In the genomic region with DNA sequence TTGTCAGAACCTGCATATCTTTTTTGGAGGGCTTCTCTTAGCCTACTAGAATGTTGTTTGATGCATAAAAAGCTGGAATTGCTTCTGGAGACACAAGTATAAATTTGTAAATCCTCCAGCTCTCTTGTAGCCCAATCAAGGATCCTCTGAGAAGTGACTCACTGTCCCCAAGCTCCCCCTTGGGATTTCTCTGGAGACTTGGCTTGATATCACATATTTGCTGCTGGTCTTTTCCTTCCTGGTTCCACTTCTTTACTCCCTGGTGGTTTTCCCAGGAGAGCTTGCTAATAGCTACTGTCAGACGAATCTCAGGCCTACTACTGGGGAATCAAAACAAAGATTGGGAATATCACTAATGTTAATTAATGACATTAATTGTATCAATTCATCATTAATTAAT, we compare ENCODE assay signal across 16 cellular contexts.
"Had no signal": no experiment of that assay in that cellular context is flagged by ENCODE, and none has a peak within 500 bp of the region (broad histone marks: within the 10 kb centered on the region; RNA-seq: fewer than 3 reads in every experiment).

No MANE protein-coding gene starts in this region.

- H3K4me3 ChIP-seq: colonic mucosa, mucosa of descending colon, transverse colon, uterus had no signal

- DNase-seq: activated CD4-positive, alpha-beta T cell treated with anti-CD3 and anti-CD28 coated beads, Interleukin-2, amount 50 U/mL, for 1 hour; activated CD4-positive, CD25-positive, alpha-beta regulatory T cell treated with anti-CD3 and anti-CD28 coated beads, Interleukin-2, amount 50 U/mL, for 72 hours; activated CD8-positive, alpha-beta memory T cell treated with anti-CD3 and anti-CD28 coated beads for 24 hours; activated CD8-positive, alpha-beta memory T cell treated with anti-CD3 and anti-CD28 coated beads, Interleukin-2, amount 50 U/mL, for 48 hours; activated effector memory CD4-positive, alpha-beta T cell treated with anti-CD3 and anti-CD28 coated beads, Interleukin-2, amount 50 U/mL, for 16 hours; activated naive CD4-positive, alpha-beta T cell treated with anti-CD3 and anti-CD28 coated beads, Interleukin-2, amount 50 U/mL, for 16 hours; activated T-cell treated with anti-CD3 and anti-CD28 coated beads, Interleukin-2, amount 50 U/mL, for 48 hours; aorta; colonic mucosa; erythroblast; head of caudate nucleus; left ventricle myocardium superior; mucosa of descending colon; naive B cell; transverse colon; uterus had no signal

- ATAC-seq: left ventricle myocardium superior, mucosa of descending colon had no signal
